Comparison of ENCODE assay signal across 8 cellular contexts in genomic region chr20:34301587-34302311, GRCh38. TPM values are rescaled to one million over a fixed set of nuclear protein-coding genes. Genes with fewer than 3 reads are reported as not detected.
A peak's percentile ranks its signal among the peaks of the same experiment; 100 is the strongest.
DNase-seq lines count a peak whose midpoint lies in the region; ATAC-seq and TF ChIP-seq lines count a peak whose summit lies in the region.

No MANE protein-coding gene starts in this region.

- no peaks in the 10 kb centered on the region for H3K9me2 ChIP-seq in Loucy (replicated peaks; ENCODE audit: low read depth, low read length)

- no peaks in the 10 kb centered on the region for H3K9me3 ChIP-seq in Loucy (ENCODE audit: insufficient read depth, low read depth, low read length)

- H2AFZ ChIP-seq in Loucy (ENCODE audit: low read length): no peak overlapping the region

- H3K4me3 ChIP-seq in Loucy (ENCODE audit: low read length, poor library complexity, severe bottlenecking) (peak overlapping the region; percentile 95), choroid plexus epithelial cell (ENCODE audit: low read depth, low read length) (peak overlapping the region; percentile 92)

- H3F3A ChIP-seq in Loucy (ENCODE audit: low read depth): no peaks in the 10 kb centered on the region

- H3K4me3 Mint-ChIP-seq in CD14-positive monocyte (peak overlapping the region; percentile 82 to 91), natural killer cell (peak overlapping the region; percentile 95)

- ATAC-seq in natural killer cell (no peak), HG03196 (IDR thresholded peaks at IDR 0.05; ENCODE audit: unreplicated experiment) (no peak), esophagus mucosa (no peak)

- peaks cover 49% of the 10 kb centered on the region for H3K79me2 ChIP-seq in Loucy (ENCODE audit: insufficient read depth, low read length)

- peak overlapping the region in 6 of 7 donors; percentile 36 to 90 (median 86) for H3K27ac Mint-ChIP-seq in CD14-positive monocyte
- H3K27ac Mint-ChIP-seq in natural killer cell: peak overlapping the region; percentile 8 to 88

- H3K36me3 Mint-ChIP-seq in CD14-positive monocyte (peaks cover 0 to 1% of the 10 kb centered on the region in 2 donors), natural killer cell (no peaks in the 10 kb centered on the region)

- peaks cover 32% of the 10 kb centered on the region for H3K4me1 Mint-ChIP-seq in CD14-positive monocyte
- peaks cover 0 to 4% of the 10 kb centered on the region in 2 donors for H3K4me1 Mint-ChIP-seq in natural killer cell

- DNase-seq in CD14-positive monocyte (ENCODE audit: low spot score) (no peak), choroid plexus epithelial cell (ENCODE audit: low read depth) (no peak), natural killer cell (no peak), NCI-H187 (lab: John Stamatoyannopoulos, UW) (no peak), HT-29 (ENCODE audit: low spot score) (no peak)

- H3K27me3 Mint-ChIP-seq in CD14-positive monocyte (ENCODE audit: low read depth in 3 of 3) (peaks cover 0 to 2% (median 2%) of the 10 kb centered on the region in 3 donors), natural killer cell (ENCODE audit: low read depth in 2 of 2) (no peaks in the 10 kb centered on the region)

- H3K36me3 ChIP-seq in Loucy (ENCODE audit: insufficient read depth, low read length): no peaks in the 10 kb centered on the region

- TF ChIP-seq CTCF in CD14-positive monocyte (IDR thresholded peaks at IDR 0.05) (no peak), Loucy (conservative IDR thresholded peaks at IDR 0.05; ENCODE audit: low read length) (no peak), choroid plexus epithelial cell (conservative IDR thresholded peaks at IDR 0.05; ENCODE audit: low read depth, low read length) (no peak), natural killer cell (IDR thresholded peaks at IDR 0.05) (no peak)

- intact Hi-C loops in CD14-positive monocyte (cut with micrococcal nuclease) (loop anchor here (2.0 to 5.0 kb wide), 5 partner anchors 61 to 309 kb away; partner anchors contain the start of genes ITCH (in 2 of the 2), EIF2S2 (in 1 of the 2) and RALY (in 1 of the 2)), natural killer cell (cut with micrococcal nuclease) (loop anchor here (5.0 kb wide), 1 partner anchor 66 kb away; no protein-coding TSS in a partner anchor)

- H3K9me3 Mint-ChIP-seq in CD14-positive monocyte (peaks cover 0 to 4% (median 0%) of the 10 kb centered on the region in 7 donors), natural killer cell (no peaks in the 10 kb centered on the region)

- H3K9ac ChIP-seq in Loucy (ENCODE audit: low read depth, low read length, poor library complexity, severe bottlenecking): peak overlapping the region; percentile 92

- peak overlapping the region; percentile 84 for H3K4me2 ChIP-seq in Loucy (ENCODE audit: low read depth, low read length, poor library complexity, severe bottlenecking)

- peaks cover 22% of the 10 kb centered on the region for H3K4me1 ChIP-seq in Loucy (ENCODE audit: insufficient read depth, low read length, poor library complexity, severe bottlenecking)

- no peaks in the 10 kb centered on the region for H4K20me1 ChIP-seq in Loucy (ENCODE audit: insufficient read depth, low read length, poor library complexity, severe bottlenecking)

- no peaks in the 10 kb centered on the region for H3K27me3 ChIP-seq in Loucy (ENCODE audit: insufficient read depth, low read length, poor library complexity, severe bottlenecking)

RNA-seq across cellular contexts. Expression of gene AHCY, which starts 1.4 kb away (rescaled TPM):
- 10 to 100 TPM; 35.7 to 42.7 TPM for polyA plus RNA-seq in CD14-positive monocyte
- total RNA-seq in natural killer cell (1 to 10 TPM; 7.1 to 8.3 (median 7.7) TPM), esophagus mucosa (138 TPM)
- 398 and 402 TPM in 2 replicates for total RNA-seq in HT-29 (2014; rRNA removed; shearing (Covaris generic))

Comparison
In these comparisons a context has a peak if more than half of its experiments do, and no peak if none do; other contexts are left out.
1. RNA of gene AHCY, which starts 1.4 kb away (total RNA-seq): 398 to 402 TPM in HT-29 and 138 TPM in esophagus mucosa (single experiment); 7.1 to 8.3 TPM in natural killer cell; every median in the first group is over 10 times any median in the second.